Comparison of ENCODE assay signal across 1 cellular context in the genomic region with DNA sequence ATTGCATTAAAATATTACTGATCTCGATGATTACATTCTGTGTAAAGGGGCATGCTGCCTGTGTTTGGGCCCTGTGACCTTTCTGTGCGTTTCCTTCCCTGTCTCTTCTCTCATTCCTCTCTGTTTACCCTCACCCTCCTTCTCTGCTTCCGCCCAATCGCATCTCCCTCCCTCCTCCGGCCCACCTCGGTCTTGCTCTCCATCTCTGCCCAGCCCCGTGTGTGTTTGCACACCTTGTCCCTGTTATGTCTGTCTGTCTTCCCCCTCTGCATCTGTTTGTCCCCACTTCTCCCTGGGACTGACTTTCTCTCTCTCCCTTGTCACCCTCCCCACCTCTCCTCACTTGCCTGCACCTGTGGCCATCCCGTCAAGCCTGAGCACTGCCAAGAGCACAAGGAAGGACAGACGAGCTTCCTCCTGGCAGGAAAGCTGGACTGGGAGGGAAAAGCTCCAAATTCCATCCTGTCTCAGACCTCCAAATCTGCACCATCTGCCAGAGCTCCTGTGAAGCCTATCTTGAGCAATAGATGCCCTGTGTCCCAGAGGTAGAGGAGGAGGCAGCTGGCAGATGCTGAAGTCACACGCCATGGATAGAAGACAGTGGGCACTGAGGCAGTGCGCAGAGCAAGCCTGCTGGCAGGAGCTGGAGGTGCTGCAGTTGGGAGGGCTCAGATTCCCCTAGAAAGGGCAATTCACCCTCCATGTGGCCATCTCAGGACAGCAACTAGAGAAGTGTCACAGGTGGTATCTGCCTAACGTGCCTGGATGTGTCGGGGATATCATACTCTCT.
TF ChIP-seq lines count a peak whose summit lies in the region.

No MANE protein-coding gene starts in this region.

TF ChIP-seq in H1, 55 proteins besides CTCF, POLR2A, EP300 and RAD21:
- no peak for TF ChIP-seq TCF12 (IDR thresholded peaks at IDR 0.05; ENCODE audit: low read depth, low read length)
- TF ChIP-seq RXRA (IDR thresholded peaks at IDR 0.05; ENCODE audit: insufficient read depth, low read depth, low read length): no peak
- no peak for TF ChIP-seq SIX5 (IDR thresholded peaks at IDR 0.05; ENCODE audit: low read depth, low read length)
- no peak for TF ChIP-seq SP4 (IDR thresholded peaks at IDR 0.05; ENCODE audit: low read length)
- TF ChIP-seq HDAC2 (IDR thresholded peaks at IDR 0.05; ENCODE audit: borderline replicate concordance in 1 of 2, low read depth in 2 of 2, low read length in 2 of 2): no peak
- TF ChIP-seq BACH1 (IDR thresholded peaks at IDR 0.05; ENCODE audit: low read length): no peak
- no peak for TF ChIP-seq SAP30 (IDR thresholded peaks at IDR 0.05; ENCODE audit: insufficient read depth, insufficient replicate concordance, low read length)
- TF ChIP-seq, protein P1, sequence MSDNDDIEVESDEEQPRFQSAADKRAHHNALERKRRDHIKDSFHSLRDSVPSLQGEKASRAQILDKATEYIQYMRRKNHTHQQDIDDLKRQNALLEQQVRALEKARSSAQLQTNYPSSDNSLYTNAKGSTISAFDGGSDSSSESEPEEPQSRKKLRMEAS (IDR thresholded peaks at IDR 0.05): no peak
- TF ChIP-seq TAF1 (IDR thresholded peaks at IDR 0.05; ENCODE audit: low read depth, low read length): no peak
- no peak for TF ChIP-seq SRF (IDR thresholded peaks at IDR 0.05; ENCODE audit: low read depth, low read length)
- no peak for TF ChIP-seq POU5F1 (IDR thresholded peaks at IDR 0.05; ENCODE audit: low read depth, low read length)
- TF ChIP-seq TBP (IDR thresholded peaks at IDR 0.05; ENCODE audit: low read depth, low read length): no peak
